27 cellular contexts compared by ENCODE assay signal in genomic region chr6:88709819-88710246, GRCh38.
"Had no signal": no experiment of that assay in that cellular context is flagged by ENCODE, and none has a peak within 500 bp of the region (broad histone marks: within the 10 kb centered on the region; RNA-seq: fewer than 3 reads in every experiment).

No MANE protein-coding gene starts in this region.

- H3K36me3 ChIP-seq: colonic mucosa, esophagus squamous epithelium, heart right ventricle, ovary, thoracic aorta, tibial nerve, upper lobe of right lung, uterus had no signal

- H3K9me3 ChIP-seq: colonic mucosa, esophagus squamous epithelium, heart right ventricle, ovary, psoas muscle, thoracic aorta, tibial nerve, upper lobe of right lung, uterus had no signal

- H3K27ac ChIP-seq: colonic mucosa, esophagus squamous epithelium, heart right ventricle, ovary, psoas muscle, skin epidermis, thoracic aorta, tibial nerve, upper lobe of right lung, uterus had no signal

- ATAC-seq: effector memory CD8-positive, alpha-beta T cell; heart right ventricle; natural killer cell; psoas muscle; right cardiac atrium; stimulated activated naive B cell treated with anti-CD40 and anti-IgM and Interleukin-4, amounts not matched to agents 10 μg/mL and 1 μg/mL and 100 μg/mL, for 72 hours; upper lobe of right lung had no signal

- H3K4me3 ChIP-seq: colonic mucosa, esophagus squamous epithelium, heart right ventricle, ovary, psoas muscle, skin epidermis, thoracic aorta, tibial nerve, upper lobe of right lung, uterus had no signal

- H3K27me3 ChIP-seq: colonic mucosa, esophagus squamous epithelium, heart right ventricle, ovary, tibial nerve, upper lobe of right lung, uterus had no signal

- H3K4me1 ChIP-seq: colonic mucosa, esophagus squamous epithelium, psoas muscle, tibial nerve, upper lobe of right lung, uterus had no signal

- DNase-seq: colonic mucosa; effector memory CD8-positive, alpha-beta T cell; erythroblast; esophagus squamous epithelium; foreskin melanocyte; glutamatergic neuron; heart right ventricle; hypothalamus; immature natural killer cell; islet precursor cell; kidney glomerular epithelial cell; mesenchymal stem cell; midbrain; natural killer cell; occipital lobe; ovary; posterior cingulate gyrus; psoas muscle; right cardiac atrium; stimulated activated CD4-positive, alpha-beta T cell treated with anti-CD3 and anti-CD28 coated beads, Interleukin-15, amount 100 ng/mL, for 24 hours; stimulated activated CD4-positive, alpha-beta T cell treated with anti-CD3 and anti-CD28 coated beads, Interleukin-2, amount 100 ng/mL, for 48 hours; stimulated activated naive B cell treated with anti-CD40 and anti-IgM and Interleukin-4, amounts not matched to agents 10 μg/mL and 1 μg/mL and 100 μg/mL, for 72 hours; upper lobe of right lung; uterus had no signal
